ENCODE assay signal across 15 cellular contexts in genomic region chr12:57783861-57784260, GRCh38. TPM values are rescaled to one million over a fixed set of nuclear protein-coding genes. Genes with fewer than 3 reads are reported as not detected.
DNase-seq lines count a peak whose midpoint lies in the region; ATAC-seq and TF ChIP-seq lines count a peak whose summit lies in the region.
"Had no signal": no experiment of that assay in that cellular context is flagged by ENCODE, and none has a peak within 500 bp of the region (broad histone marks: within the 10 kb centered on the region; RNA-seq: fewer than 3 reads in every experiment).

No MANE protein-coding gene starts in this region.

- H3K27ac ChIP-seq in Panc1 (ENCODE audit: low read length) (no peak overlapping the region), endodermal cell (ENCODE audit: low read depth, low read length) (no peak overlapping the region), spleen (no peak overlapping the region), colonic mucosa (no peak overlapping the region)

- no peaks in the 10 kb centered on the region for H3K27me3 ChIP-seq in Panc1 (ENCODE audit: control insufficient read depth, insufficient read depth, low read length)
- no peaks in the 10 kb centered on the region for H3K27me3 ChIP-seq in endodermal cell (ENCODE audit: control insufficient read depth, insufficient read depth, low read length, poor library complexity, severe bottlenecking)
- H3K27me3 ChIP-seq in spleen (replicated peaks in 1 of 7): no peaks in the 10 kb centered on the region
- no peaks in the 10 kb centered on the region for H3K27me3 ChIP-seq in colonic mucosa
- H3K27me3 ChIP-seq: ascending aorta, right atrium auricular region had no signal

- TSS peak; percentile 78 for BruUV-seq in Panc1 (replicated peaks; lab: Mats Ljungman, UMichigan)

- TF ChIP-seq POLR2A in spleen (IDR thresholded peaks at IDR 0.05): no peak

- no peaks in the 10 kb centered on the region for H3K9me3 Mint-ChIP-seq in activated T-cell treated with anti-CD3 and anti-CD28 coated beads, Interleukin-2, amount 50 U/mL, for 24 hours
- H3K9me3 Mint-ChIP-seq in endodermal cell: no peaks in the 10 kb centered on the region

- H3K27me3 Mint-ChIP-seq in activated T-cell treated with anti-CD3 and anti-CD28 coated beads, Interleukin-2, amount 50 U/mL, for 24 hours: no peaks in the 10 kb centered on the region
- no peaks in the 10 kb centered on the region for H3K27me3 Mint-ChIP-seq in endodermal cell (ENCODE audit: insufficient read depth)

- peaks cover 55% of the 10 kb centered on the region for H3K36me3 Mint-ChIP-seq in activated T-cell treated with anti-CD3 and anti-CD28 coated beads, Interleukin-2, amount 50 U/mL, for 24 hours (ENCODE audit: low read depth)
- peaks cover 31% of the 10 kb centered on the region for H3K36me3 Mint-ChIP-seq in endodermal cell (ENCODE audit: low read depth)

- CTCF ChIA-PET in Panc1 (lab: Charles Lee): interaction anchor here (0.6 to 1.0 kb wide), 2 partner anchors 27 to 61 kb away, joined by 3 to 6 read pairs; no protein-coding TSS in a partner anchor

- H3K4me3 ChIP-seq in Panc1 (ENCODE audit: low read depth in 2 of 2, low read length in 2 of 2): peak overlapping the region in 1 of 2 experiments; percentile 76; a peak in 2 of 4 replicates
- H3K4me3 ChIP-seq in endodermal cell (ENCODE audit: low read length): no peak overlapping the region
- peak overlapping the region in 6 of 8 donors; percentile 84 to 98 (median 94) for H3K4me3 ChIP-seq in spleen
- H3K4me3 ChIP-seq in colonic mucosa: no peak overlapping the region

- TF ChIP-seq CTCF in Panc1 (IDR thresholded peaks at IDR 0.05) (no peak), endodermal cell (conservative IDR thresholded peaks at IDR 0.05) (no peak), spleen (IDR thresholded peaks at IDR 0.05 in 8 of 11, conservative IDR thresholded peaks at IDR 0.05 in 3 of 11) (no peak), colonic mucosa (IDR thresholded peaks at IDR 0.05) (no peak)

- H3K4me3 Mint-ChIP-seq in activated T-cell treated with anti-CD3 and anti-CD28 coated beads, Interleukin-2, amount 50 U/mL, for 24 hours: peak overlapping the region; percentile 76
- peak overlapping the region; percentile 100 for H3K4me3 Mint-ChIP-seq in endodermal cell

- H3K36me3 ChIP-seq in Panc1 (ENCODE audit: control insufficient read depth, insufficient read depth, low read length): no peaks in the 10 kb centered on the region; the same call in none of the 2 replicates
- peaks cover 42% of the 10 kb centered on the region for H3K36me3 ChIP-seq in endodermal cell (ENCODE audit: control insufficient read depth, insufficient read depth, low read length)
- H3K36me3 ChIP-seq in spleen: peaks cover 0 to 51% (median 39%) of the 10 kb centered on the region in 6 donors
- no peaks in the 10 kb centered on the region for H3K36me3 ChIP-seq in colonic mucosa

- no peak for ATAC-seq in Panc1

- H3K4me1 ChIP-seq in Panc1 (ENCODE audit: control insufficient read depth, insufficient read depth, low read length) (peaks cover 4% of the 10 kb centered on the region), endodermal cell (ENCODE audit: control insufficient read depth, insufficient read depth, low read length) (no peaks in the 10 kb centered on the region), spleen (peaks cover 14 to 57% (median 41%) of the 10 kb centered on the region in 6 donors), colonic mucosa (no peaks in the 10 kb centered on the region)

- WGBS in endodermal cell (ENCODE audit: insufficient coverage in 1 of 2, insufficient read length in 1 of 2), 2 experiments: 94 to 100% methylated on average over 4 to 11 of the region's 11 CpGs
- WGBS in spleen, 5 donors: 93 to 97% (median 94%) methylated on average over 11 of the region's 11 CpGs

- H3K9ac ChIP-seq in endodermal cell (ENCODE audit: extremely low read depth, low read length, poor library complexity, severe bottlenecking) (no peak overlapping the region), colonic mucosa (ENCODE audit: low read depth in 2 of 2, low read length in 2 of 2) (no peak overlapping the region)

- in situ Hi-C loops in Panc1 (cut with HindIII; ENCODE audit: low pct_unique_long_range_greater_than_20kb, low sequenced_read_pairs): no loop called here

- H3K9me3 ChIP-seq in Panc1 (ENCODE audit: control insufficient read depth, insufficient read depth, low read depth, low read length) (no peaks in the 10 kb centered on the region), endodermal cell (ENCODE audit: control insufficient read depth, low read length) (no peaks in the 10 kb centered on the region), spleen (no peaks in the 10 kb centered on the region), colonic mucosa (no peaks in the 10 kb centered on the region)
- H3K9me3 ChIP-seq: ascending aorta, right atrium auricular region had no signal

- POLR2A ChIA-PET in Panc1 (lab: Charles Lee): no interaction called here

- DNase-seq in activated T-cell treated with anti-CD3 and anti-CD28 coated beads, Interleukin-2, amount 50 U/mL, for 24 hours: no peak
- no peak for DNase-seq in activated T-cell treated with anti-CD3 and anti-CD28 coated beads, Interleukin-2, amount 50 U/mL, for 48 hours
- DNase-seq in Panc1 (ENCODE audit: low read depth, low spot score): no peak
- DNase-seq in endodermal cell: no peak
- DNase-seq in spleen: no peak
- no peak for DNase-seq in COR-L47 (lab: John Stamatoyannopoulos, UW)
- DNase-seq in colonic mucosa: no peak
- no peak for DNase-seq in SW480 (ENCODE audit: low spot score)
- DNase-seq: activated CD4-positive, CD25-positive, alpha-beta regulatory T cell treated with anti-CD3 and anti-CD28 coated beads, Interleukin-2, amount 50 U/mL, for 72 hours; erythroblast; kidney; NCI-H2081; OCI-M1 had no signal

- peaks cover 34% of the 10 kb centered on the region for H3K4me1 Mint-ChIP-seq in activated T-cell treated with anti-CD3 and anti-CD28 coated beads, Interleukin-2, amount 50 U/mL, for 24 hours (ENCODE audit: low read depth)
- peaks cover 4% of the 10 kb centered on the region for H3K4me1 Mint-ChIP-seq in endodermal cell

- intact Hi-C loops in Panc1 (cut with micrococcal nuclease; ENCODE audit: unreplicated experiment) (no loop called here), spleen (cut with DNase I; ENCODE audit: low total_unique reads) (no loop called here), colonic mucosa (cut with DNase I) (loop anchor here (5.0 kb wide), 1 partner anchor 48 kb away; no protein-coding TSS in a partner anchor)

- peak overlapping the region; percentile 77 for H3K27ac Mint-ChIP-seq in activated T-cell treated with anti-CD3 and anti-CD28 coated beads, Interleukin-2, amount 50 U/mL, for 24 hours
- H3K27ac Mint-ChIP-seq in endodermal cell: no peak overlapping the region

RNA-seq across cellular contexts. Expression of gene TSFM, which starts 1.3 kb away (rescaled TPM):
- total RNA-seq in Panc1 (2021; ENCODE audit: unreplicated experiment) (40.3 TPM), endodermal cell (10 to 100 TPM; 37.7 to 39.9 TPM), spleen (10 to 100 TPM; 13.2 to 29.8 (median 16.3) TPM), colonic mucosa (10 to 100 TPM; 35.6 to 68.9 TPM)
- polyA plus RNA-seq in Panc1 (2012; ENCODE audit: insufficient read length): 28.1 TPM
- 23.3 TPM for polyA plus RNA-seq in endodermal cell (2013, experiment 1 of 2)
- polyA plus RNA-seq in endodermal cell (2013, experiment 2 of 2): 23.8 TPM
- polyA plus RNA-seq in spleen: 10 to 100 TPM; 20.7 to 38.2 (median 32.5) TPM

RNA-seq across cellular contexts. Expression of gene EEF1AKMT3, which starts 11.4 kb away (rescaled TPM):
- total RNA-seq in Panc1 (2021; ENCODE audit: unreplicated experiment) (7.4 TPM), endodermal cell (1 to 10 TPM; 3.7 to 5.8 TPM), spleen (1 to 10 TPM; 3.0 to 9.5 (median 6.0) TPM), colonic mucosa (1 to 10 TPM; 3.4 to 4.8 TPM)
- polyA plus RNA-seq in Panc1 (2012; ENCODE audit: insufficient read length): 6.2 TPM
- polyA plus RNA-seq in endodermal cell (2013, experiment 1 of 2): 5.1 TPM
- polyA plus RNA-seq in endodermal cell (2013, experiment 2 of 2): 5.2 TPM
- polyA plus RNA-seq in spleen: 1 to 10 TPM; 1.2 to 1.6 (median 1.4) TPM

RNA-seq across cellular contexts. Expression of gene METTL1, which starts 12.0 kb away (rescaled TPM):
- total RNA-seq in Panc1 (2021; ENCODE audit: unreplicated experiment) (46.5 TPM), endodermal cell (10 to 100 TPM; 26.1 to 28.7 TPM), spleen (10 to 100 TPM in 3 of 7 donors, 1 to 10 TPM in 4; 4.9 to 22.0 (median 9.9) TPM), colonic mucosa (10 to 100 TPM in 1 of 2 donors, 1 to 10 TPM in 1; 7.1 to 18.9 TPM)
- polyA plus RNA-seq in Panc1 (2012; ENCODE audit: insufficient read length): 40.9 TPM
- polyA plus RNA-seq in endodermal cell (2013, experiment 1 of 2): 19.3 TPM
- polyA plus RNA-seq in endodermal cell (2013, experiment 2 of 2): 22.0 TPM
- 10 to 100 TPM; 15.8 to 20.7 (median 16.3) TPM for polyA plus RNA-seq in spleen

RNA-seq across cellular contexts. Expression of gene CYP27B1, which starts 17.0 kb away (rescaled TPM):
- total RNA-seq in Panc1 (2021; ENCODE audit: unreplicated experiment) (4.0 TPM), endodermal cell (1 to 10 TPM; 2.4 to 3.1 TPM), spleen (1 to 10 TPM in 2 of 7 donors, under 1 TPM in 5; 0.23 to 1.5 (median 0.47) TPM), colonic mucosa (1 to 10 TPM in 1 of 2 donors, under 1 TPM in 1; 0.80 to 1.6 TPM)
- 4.3 TPM for polyA plus RNA-seq in Panc1 (2012; ENCODE audit: insufficient read length)
- 0.57 TPM for polyA plus RNA-seq in endodermal cell (2013, experiment 1 of 2)
- polyA plus RNA-seq in endodermal cell (2013, experiment 2 of 2): 0.58 TPM
- polyA plus RNA-seq in spleen: under 1 TPM; 0.20 to 0.48 (median 0.30) TPM
- total RNA-seq: ascending aorta had no signal

RNA-seq across cellular contexts. Expression of gene MARCHF9, which starts 29.0 kb away (rescaled TPM):
- total RNA-seq in Panc1 (2021; ENCODE audit: unreplicated experiment): 2.3 TPM
- polyA plus RNA-seq in Panc1 (2012; ENCODE audit: insufficient read length): 1.7 TPM
- total RNA-seq in endodermal cell: 10 to 100 TPM; 13.6 to 15.8 TPM
- polyA plus RNA-seq in endodermal cell (2013, experiment 1 of 2): 10.2 TPM
- polyA plus RNA-seq in endodermal cell (2013, experiment 2 of 2): 7.9 TPM
- 10 to 100 TPM; 17.2 to 36.8 (median 23.0) TPM for total RNA-seq in spleen
- polyA plus RNA-seq in spleen: 10 to 100 TPM; 29.0 to 49.0 (median 33.0) TPM
- 10 to 100 TPM; 10.6 to 14.3 TPM for total RNA-seq in colonic mucosa

Comparison
In these comparisons a context has a peak if more than half of its experiments do, and no peak if none do; other contexts are left out.
1. H3K4me3 ChIP-seq: peak in spleen (6 of 8); none in endodermal cell (single experiment) and colonic mucosa (single experiment).